In genomic region chr2:233443511-233444183, GRCh38 we compare ENCODE assay signal across 8 cellular contexts.
DNase-seq lines count a peak whose midpoint lies in the region; ATAC-seq and TF ChIP-seq lines count a peak whose summit lies in the region.

No MANE protein-coding gene starts in this region.

- no peaks in the 10 kb centered on the region for H3K9me2 ChIP-seq in HCT116 (ENCODE audit: insufficient read depth)

- intact Hi-C loops in CD4-positive, alpha-beta T cell (cut with DNase I, micrococcal nuclease), result loop anchor here (1.0 to 10.0 kb wide), 9 partner anchors 21 to 681 kb away; partner anchors contain the start of gene DGKD (in 2 of the 2)
- intact Hi-C loops in HCT116 (cut with micrococcal nuclease), result loop anchor here (1.0 to 10.0 kb wide), 4 partner anchors 39 to 839 kb away; no protein-coding TSS in a partner anchor

- no peak for TF ChIP-seq POLR2A in HCT116 (IDR thresholded peaks at IDR 0.05; ENCODE audit: borderline replicate concordance, extremely low read depth, insufficient read depth, insufficient read length)

- H3K4me3 ChIP-seq in HCT116 (replicated peaks in 1 of 2; ENCODE audit: low read depth in 1 of 2, low read length in 2 of 2) (no peak overlapping the region), cardiac fibroblast (replicated peaks in 1 of 2; ENCODE audit: low read depth in 2 of 2, low read length in 2 of 2) (no peak overlapping the region)

- peaks cover 32% of the 10 kb centered on the region for H3K4me1 Mint-ChIP-seq in CD4-positive, alpha-beta T cell (ENCODE audit: low read depth)

- TF ChIP-seq RAD21 in HCT116 (IDR thresholded peaks at IDR 0.05; ENCODE audit: low read depth), result peak; percentile 95

- H3K79me2 ChIP-seq in HCT116 (ENCODE audit: insufficient read depth, low read length), result peaks cover 16% of the 10 kb centered on the region; the same call in 1 of the 2 replicates

- no peaks in the 10 kb centered on the region for H3K9me3 Mint-ChIP-seq in CD4-positive, alpha-beta T cell

- no peak overlapping the region for H3K9ac ChIP-seq in HCT116 (ENCODE audit: low read length)

- no peak overlapping the region for H2AFZ ChIP-seq in HCT116 (ENCODE audit: low read depth, low read length, poor library complexity, severe bottlenecking)

- no peaks in the 10 kb centered on the region for H3K27me3 Mint-ChIP-seq in CD4-positive, alpha-beta T cell

- 0 out of 2 replicates have a peak, but pooled peaks cover 6% of the 10 kb centered on the region for H4K20me1 ChIP-seq in HCT116 (ENCODE audit: insufficient read depth)

- H3K4me2 ChIP-seq in HCT116 (ENCODE audit: low read length), result no peak overlapping the region

- H3K9me3 ChIP-seq in CD4-positive, alpha-beta T cell (ENCODE audit: control insufficient read depth, low read length), result no peaks in the 10 kb centered on the region
- H3K9me3 ChIP-seq in HCT116 (ENCODE audit: control insufficient read depth in 1 of 2, insufficient read depth in 1 of 2, low read depth in 1 of 2, low read length in 2 of 2), result no peaks in the 10 kb centered on the region

- POLR2A ChIA-PET in CD4-positive, alpha-beta T cell (lab: Charles Lee), result interaction anchor here (0.7 to 2.6 kb wide), 10 partner anchors 17 to 110 kb away, joined by 3 to 38 read pairs (median 8); no protein-coding TSS in a partner anchor
- POLR2A ChIA-PET in HCT116 (lab: Charles Lee), result no interaction called here

- H3K4me3 Mint-ChIP-seq in CD4-positive, alpha-beta T cell, result no peak overlapping the region

- peaks cover 96% of the 10 kb centered on the region for H3K36me3 Mint-ChIP-seq in CD4-positive, alpha-beta T cell (ENCODE audit: low read depth)

- peak overlapping the region; percentile 55 for H3K27ac Mint-ChIP-seq in CD4-positive, alpha-beta T cell

- peak; percentile 95 for TF ChIP-seq CTCF in CD4-positive, alpha-beta T cell (IDR thresholded peaks at IDR 0.05)
- TF ChIP-seq CTCF in HCT116 (IDR thresholded peaks at IDR 0.05 in 2 of 3, conservative IDR thresholded peaks at IDR 0.05 in 1 of 3; ENCODE audit: borderline replicate concordance in 1 of 3, insufficient read depth in 1 of 3, low read depth in 2 of 3, low read length in 2 of 3) (peak; percentile 70 to 90 (median 86)), cardiac fibroblast (IDR thresholded peaks at IDR 0.05; ENCODE audit: low read depth, low read length) (peak; percentile 77)

- no peak overlapping the region for H3K27ac ChIP-seq in CD4-positive, alpha-beta T cell (ENCODE audit: low read depth, low read length)
- H3K27ac ChIP-seq in HCT116 (ENCODE audit: low read depth, low read length), result no peak overlapping the region

- no peaks in the 10 kb centered on the region for H3K4me1 ChIP-seq in HCT116 (ENCODE audit: control insufficient read depth in 1 of 2, insufficient read depth in 2 of 2, low read length in 2 of 2)

- RAD21 ChIA-PET in HCT116 (lab: Charles Lee; ENCODE audit: low non-redundant PET in 1 of 2, low total read pairs in 2 of 2, uncharacterized antibody in 2 of 2, unreplicated experiment in 2 of 2), result interaction anchor here (0.6 to 1.2 kb wide), 4 partner anchors 24 to 39 kb away, joined by 3 to 5 read pairs (median 4); no protein-coding TSS in a partner anchor

- H3K27me3 ChIP-seq in CD4-positive, alpha-beta T cell (ENCODE audit: control insufficient read depth, insufficient read depth, low read length), result no peaks in the 10 kb centered on the region
- H3K27me3 ChIP-seq in HCT116 (ENCODE audit: insufficient read depth, low read length), result no peaks in the 10 kb centered on the region

- H3K36me3 ChIP-seq in HCT116 (ENCODE audit: control insufficient read depth in 1 of 2, insufficient read depth in 2 of 2, low read length in 2 of 2), result peaks cover 6 to 25% of the 10 kb centered on the region in 2 experiments; a peak in 3 of 4 replicates

- no TSS peak for BruUV-seq in HCT116 (replicated peaks; lab: Mats Ljungman, UMichigan)

- DNase-seq in CD4-positive, alpha-beta T cell, result peak; percentile 74 to 87 (median 80)
- DNase-seq in HCT116 (ENCODE audit: low read depth, low spot score) (peak; percentile 53), NCI-H345 (lab: John Stamatoyannopoulos, UW) (peak; percentile 63), cardiac fibroblast (ENCODE audit: low read depth in 2 of 2) (peak; percentile 88 to 90), kidney glomerular epithelial cell (lab: John Stamatoyannopoulos, UW) (peak; percentile 83)
- DNase-seq in activated CD4-positive, CD25-positive, alpha-beta regulatory T cell treated with anti-CD3 and anti-CD28 coated beads, Interleukin-2, amount 50 U/mL, for 72 hours, result peak; percentile 78
- peak; percentile 81 for DNase-seq in stimulated activated CD4-positive, alpha-beta T cell treated with anti-CD3 and anti-CD28 coated beads, Interleukin-2, amount 100 ng/mL, for 4 hours (ENCODE audit: low read depth)

- CTCF ChIA-PET in CD4-positive, alpha-beta T cell (lab: Charles Lee), result interaction anchor here (0.6 to 4.6 kb wide), 26 partner anchors 9 to 590 kb away, joined by 3 to 75 read pairs (median 4); partner anchors contain the start of genes ATG16L1 and DGKD
- CTCF ChIA-PET in HCT116 (lab: Charles Lee), result interaction anchor here (0.6 to 4.0 kb wide), 9 partner anchors 9 to 1674 kb away, joined by 3 to 73 read pairs (median 4); no protein-coding TSS in a partner anchor

- ATAC-seq in CD4-positive, alpha-beta T cell (ENCODE audit: poor library complexity), result peak; percentile 99
- peak; percentile 82 for ATAC-seq in HCT116
- no peak for ATAC-seq in HG03108 (IDR thresholded peaks at IDR 0.05; ENCODE audit: unreplicated experiment)

TF ChIP-seq in HCT116, 20 proteins besides CTCF, POLR2A, EP300 and RAD21:
- TF ChIP-seq EZH2 (IDR thresholded peaks at IDR 0.05) (no peak), EZH2phosphoT487 (IDR thresholded peaks at IDR 0.05; ENCODE audit: borderline replicate concordance) (no peak), POLR2AphosphoS5 (IDR thresholded peaks at IDR 0.05; ENCODE audit: low read depth, low read length) (no peak), REST (IDR thresholded peaks at IDR 0.05; ENCODE audit: low read depth) (no peak), ZFX (IDR thresholded peaks at IDR 0.05) (no peak), SIN3A (IDR thresholded peaks at IDR 0.05; ENCODE audit: low read depth) (no peak), TCF7L2 (IDR thresholded peaks at IDR 0.05; ENCODE audit: borderline replicate concordance, extremely low read depth, insufficient read depth, insufficient read length) (no peak), YY1 (IDR thresholded peaks at IDR 0.05; ENCODE audit: extremely low read depth, insufficient replicate concordance, low read depth, low read length) (no peak), FOSL1 (IDR thresholded peaks at IDR 0.05; ENCODE audit: low read depth) (no peak), MAX (IDR thresholded peaks at IDR 0.05) (no peak; the same call in 1 of the 2 replicates)
TF ChIP-seq in HCT116: peak in this region for 0.
